In genomic region chr15:32513378-32513777, GRCh38 we compare ENCODE assay signal across 4 cellular contexts. TPM values are rescaled to one million over a fixed set of nuclear protein-coding genes. Genes with fewer than 3 reads are reported as not detected.
"Had no signal": no experiment of that assay in that cellular context is flagged by ENCODE, and none has a peak within 500 bp of the region (broad histone marks: within the 10 kb centered on the region; RNA-seq: fewer than 3 reads in every experiment).

No MANE protein-coding gene starts in this region.

RNA-seq across cellular contexts. Expression of gene GOLGA8O, which starts 57.9 kb away (rescaled TPM):
- total RNA-seq: neural crest cell, right atrium auricular region had no signal
- polyA plus RNA-seq: naive thymus-derived CD8-positive, alpha-beta T cell; smooth muscle cell had no signal
